In the genomic region with DNA sequence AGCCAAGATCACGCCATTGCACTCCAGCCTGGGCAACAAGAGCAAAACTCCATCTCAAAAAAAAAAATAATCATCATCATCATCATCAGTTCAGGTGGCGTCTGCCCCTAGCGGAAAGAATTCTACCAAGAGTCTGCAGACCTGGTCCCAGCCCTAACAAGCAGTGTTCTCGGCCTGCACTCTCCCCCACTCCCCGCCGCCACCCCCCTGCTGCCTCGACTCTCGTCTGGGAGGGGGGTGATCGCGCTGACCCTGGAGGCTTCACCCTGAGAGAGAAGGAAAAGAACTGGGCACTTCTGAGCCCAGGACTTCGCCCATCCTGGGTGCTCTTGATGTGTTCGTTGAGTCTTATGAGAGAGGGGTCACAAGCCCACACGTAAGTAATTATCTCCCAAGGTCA, we compare ENCODE assay signal across 22 cellular contexts.
DNase-seq lines count a peak whose midpoint lies in the region; ATAC-seq, FAIRE-seq and TF ChIP-seq lines count a peak whose summit lies in the region.
"Had no signal": no experiment of that assay in that cellular context is flagged by ENCODE, and none has a peak within 500 bp of the region (broad histone marks: within the 10 kb centered on the region; RNA-seq: fewer than 3 reads in every experiment).

No MANE protein-coding gene starts in this region.

- H2BK12ac ChIP-seq in H1 (ENCODE audit: low read depth, low read length) = no peak overlapping the region

- CTCF ChIA-PET in HepG2 (lab: Yijun Ruan, JAX; ENCODE audit: low intra/inter-chr PET ratio, low total read pairs) (no interaction called here), H1 (lab: Charles Lee; ENCODE audit: partially characterized antibody) (interaction anchor here (1.3 kb wide), 1 partner anchor 427 kb away, joined by 4 read pairs; no protein-coding TSS in a partner anchor)

- H3K9me3 ChIP-seq in HepG2 (ENCODE audit: low read length) = no peaks in the 10 kb centered on the region
- no peaks in the 10 kb centered on the region for H3K9me3 ChIP-seq in right lobe of liver
- H3K9me3 ChIP-seq in H1 (ENCODE audit: insufficient read depth in 2 of 2, low read depth in 1 of 2, low read length in 1 of 2) = no peaks in the 10 kb centered on the region
- no peaks in the 10 kb centered on the region for H3K9me3 ChIP-seq in spleen
- no peaks in the 10 kb centered on the region for H3K9me3 ChIP-seq in uterus
- H3K9me3 ChIP-seq: A549, BE2C, Caco-2 had no signal

- intact Hi-C loops in HepG2 (cut with micrococcal nuclease; ENCODE audit: unreplicated experiment) (no loop called here), right lobe of liver (cut with DNase I) (no loop called here), spleen (cut with DNase I; ENCODE audit: low total_unique reads) (no loop called here), uterus (cut with DNase I; ENCODE audit: low total_unique reads) (no loop called here)

- H3K4me3 ChIP-seq in HepG2 (replicated peaks in 1 of 3; ENCODE audit: insufficient read depth in 1 of 3, low read depth in 2 of 3, low read length in 3 of 3) (no peak overlapping the region), right lobe of liver (no peak overlapping the region), H7 (ENCODE audit: insufficient read depth, low read depth, low read length) (no peak overlapping the region), H1 (ENCODE audit: extremely low read depth in 1 of 4, insufficient read depth in 2 of 4, low read depth in 3 of 4, low read length in 4 of 4) (no peak overlapping the region), spleen (no peak overlapping the region), uterus (no peak overlapping the region)
- H3K4me3 ChIP-seq: A549 had no signal

- POLR2A ChIA-PET in HepG2 (lab: Yijun Ruan, JAX) (no interaction called here), H1 (lab: Charles Lee; ENCODE audit: partially characterized antibody) (no interaction called here)

- H3K4ac ChIP-seq in H1 (replicated peaks; ENCODE audit: insufficient read length, low read depth, low read length) = no peak overlapping the region

- no peak for DNase-seq in HepG2 (ENCODE audit: low spot score)
- no peak for DNase-seq in right lobe of liver
- peak; percentile 75 for DNase-seq in H7
- no peak for DNase-seq in H1 (ENCODE audit: low read depth in 1 of 2, low spot score in 2 of 2)
- no peak for DNase-seq in spleen
- no peak for DNase-seq in EL
- DNase-seq in nucleus accumbens (lab: John Stamatoyannopoulos, UW) = no peak
- DNase-seq in uterus = no peak
- DNase-seq: 8988T; ACHN; AML-193; BE2C; Caco-2; CD4-positive, CD25-positive, alpha-beta regulatory T cell; CD8-positive, alpha-beta T cell; DMS153; DND-41; GDM1; HCEC 1CT had no signal

- TF ChIP-seq CTCF in HepG2 (CRISPR knock-in tag; IDR thresholded peaks at IDR 0.05) (no peak), right lobe of liver (IDR thresholded peaks at IDR 0.05) (no peak), H1 (IDR thresholded peaks at IDR 0.05; ENCODE audit: control extremely low read depth in 1 of 3, insufficient read depth in 1 of 3, low read depth in 1 of 3, low read length in 3 of 3) (no peak), spleen (IDR thresholded peaks at IDR 0.05 in 8 of 11, conservative IDR thresholded peaks at IDR 0.05 in 3 of 11) (no peak), uterus (IDR thresholded peaks at IDR 0.05) (no peak)

- H4K91ac ChIP-seq in H1 (replicated peaks; ENCODE audit: insufficient read length, low read length) = no peak overlapping the region

- in situ Hi-C loops in HepG2 (cut with HindIII; ENCODE audit: extremely low pct_ligation_motif_present, low pct_unique_long_range_greater_than_20kb) = no loop called here

- no peaks in the 10 kb centered on the region for H3K79me1 ChIP-seq in H1 (ENCODE audit: low read depth, low read length)

- H3K27me3 ChIP-seq in HepG2 (ENCODE audit: control insufficient read depth in 1 of 2, insufficient read depth in 2 of 2, low read length in 2 of 2) = no peaks in the 10 kb centered on the region
- no peaks in the 10 kb centered on the region for H3K27me3 ChIP-seq in right lobe of liver
- no peaks in the 10 kb centered on the region for H3K27me3 ChIP-seq in H7 (ENCODE audit: control insufficient read depth, insufficient read depth, low read length)
- no peaks in the 10 kb centered on the region for H3K27me3 ChIP-seq in H1 (replicated peaks in 1 of 4; ENCODE audit: control insufficient read depth in 3 of 4, extremely low read depth in 1 of 4, insufficient read depth in 3 of 4, low read length in 3 of 4)
- H3K27me3 ChIP-seq in spleen (replicated peaks in 1 of 7) = no peaks in the 10 kb centered on the region
- no peaks in the 10 kb centered on the region for H3K27me3 ChIP-seq in uterus
- H3K27me3 ChIP-seq: BE2C had no signal

- no peak overlapping the region for H3K14ac ChIP-seq in H1 (ENCODE audit: insufficient read length)

- TF ChIP-seq POLR2A in HepG2 (IDR thresholded peaks at IDR 0.05; ENCODE audit: insufficient read depth in 1 of 2, low read depth in 2 of 2, low read length in 2 of 2) (no peak), right lobe of liver (IDR thresholded peaks at IDR 0.05) (no peak), H1 (IDR thresholded peaks at IDR 0.05; ENCODE audit: control extremely low read depth in 1 of 2, low read depth in 2 of 2, low read length in 2 of 2) (no peak), spleen (IDR thresholded peaks at IDR 0.05) (no peak), uterus (IDR thresholded peaks at IDR 0.05) (no peak)

- peaks cover 2 to 16% of the 10 kb centered on the region in 2 experiments; a peak in 3 of 5 replicates for H3K36me3 ChIP-seq in HepG2 (replicated peaks in 1 of 2; ENCODE audit: control insufficient read depth in 1 of 2, insufficient read depth in 2 of 2, low read length in 2 of 2)
- no peaks in the 10 kb centered on the region for H3K36me3 ChIP-seq in right lobe of liver
- H3K36me3 ChIP-seq in H7 (replicated peaks; ENCODE audit: control insufficient read depth, insufficient read depth, low read length) = no peaks in the 10 kb centered on the region
- H3K36me3 ChIP-seq in H1 (ENCODE audit: control insufficient read depth in 2 of 4, insufficient read depth in 4 of 4, low read length in 3 of 4) = no peaks in the 10 kb centered on the region
- H3K36me3 ChIP-seq in spleen = peaks cover 0 to 8% (median 0%) of the 10 kb centered on the region in 6 donors
- no peaks in the 10 kb centered on the region for H3K36me3 ChIP-seq in uterus
- H3K36me3 ChIP-seq: BE2C had no signal

- H2AFZ ChIP-seq in HepG2 (ENCODE audit: low read length) (no peak overlapping the region), H1 (ENCODE audit: low read length) (no peak overlapping the region)

- H3K79me2 ChIP-seq in HepG2 (ENCODE audit: insufficient read depth, low read length) = peaks cover 10% of the 10 kb centered on the region
- H3K79me2 ChIP-seq in H1 (ENCODE audit: control insufficient read depth in 1 of 2, insufficient read depth in 2 of 2, low read length in 2 of 2) = no peaks in the 10 kb centered on the region

- H4K20me1 ChIP-seq in HepG2 (ENCODE audit: insufficient read depth, low read length) = peaks cover 13% of the 10 kb centered on the region; the same call in 1 of the 2 replicates
- H4K20me1 ChIP-seq in H1 (replicated peaks in 1 of 2; ENCODE audit: control insufficient read depth in 1 of 2, insufficient read depth in 2 of 2, low read length in 2 of 2) = peaks cover 0 to 1% of the 10 kb centered on the region in 2 experiments

- H3K9ac ChIP-seq in HepG2 (ENCODE audit: insufficient read depth, low read depth, low read length) (no peak overlapping the region), H1 (replicated peaks in 1 of 4; ENCODE audit: extremely low read depth in 1 of 4, low read depth in 3 of 4, low read length in 3 of 4) (no peak overlapping the region)

- TF ChIP-seq RAD21 in HepG2 (CRISPR knock-in tag; IDR thresholded peaks at IDR 0.05) (no peak), H1 (IDR thresholded peaks at IDR 0.05 in 1 of 2, conservative IDR thresholded peaks at IDR 0.05 in 1 of 2; ENCODE audit: low read depth in 2 of 2, low read length in 2 of 2) (no peak)

- WGBS in HepG2 (ENCODE audit: low lambda C conversion rate) = 83% methylated on average over 13 of the region's 13 CpGs
- 69% methylated on average over 9 of the region's 13 CpGs for WGBS in right lobe of liver (ENCODE audit: insufficient coverage, low coverage, low lambda C conversion rate, missing lambda C conversion rate)
- 79% methylated on average over 10 of the region's 13 CpGs; no CpG with 5 or more reads in 1 of the 2 experiments for WGBS in H1 (ENCODE audit: extremely low coverage in 1 of 2, insufficient coverage in 1 of 2, insufficient read length in 1 of 2, insufficient replicate concordance in 2 of 2, low coverage in 1 of 2, low lambda C conversion rate in 2 of 2, missing lambda C conversion rate in 1 of 2), 2 experiments
- 74 to 91% (median 79%) methylated on average over 13 of the region's 13 CpGs for WGBS in spleen, 5 donors

- no peak overlapping the region for H2AK5ac ChIP-seq in H1 (ENCODE audit: low read depth, low read length)

- no peak overlapping the region for H2BK5ac ChIP-seq in H1 (ENCODE audit: low read depth, low read length)

- no peak overlapping the region for H3K23ac ChIP-seq in H1 (ENCODE audit: insufficient read length)

- no peak overlapping the region for H3K18ac ChIP-seq in H1 (ENCODE audit: extremely low read depth, low read length)

- no peak overlapping the region for H2BK20ac ChIP-seq in H1 (ENCODE audit: low read length)

- FAIRE-seq in HepG2 (lab: Jason Lieb, UNC) = no peak
- FAIRE-seq in H1 (lab: Jason Lieb, UNC) = no peak
- FAIRE-seq: A549, GM12892 had no signal

- H3K4me2 ChIP-seq in HepG2 (ENCODE audit: low read depth, low read length) (peak overlapping the region; percentile 5; the same call in 1 of the 2 replicates), H1 (ENCODE audit: insufficient read depth in 1 of 2, low read depth in 2 of 2, low read length in 2 of 2) (no peak overlapping the region)
- H3K4me2 ChIP-seq: A549 had no signal

- ATAC-seq in HepG2 (no peak), right lobe of liver (no peak)
- ATAC-seq: A549; CD8-positive, alpha-beta T cell had no signal

- H3K4me1 ChIP-seq in HepG2 (ENCODE audit: insufficient read depth, low read length) (peaks cover 75% of the 10 kb centered on the region), right lobe of liver (no peaks in the 10 kb centered on the region), H1 (replicated peaks in 1 of 4; ENCODE audit: control insufficient read depth in 3 of 4, insufficient read depth in 4 of 4, low read length in 3 of 4) (peaks cover 0 to 6% (median 2%) of the 10 kb centered on the region in 4 experiments; a peak in 5 of 7 replicates), spleen (peaks cover 13 to 80% (median 50%) of the 10 kb centered on the region in 6 donors), uterus (no peaks in the 10 kb centered on the region)
- H3K4me1 ChIP-seq: A549, BE2C, Caco-2 had no signal

- no peak overlapping the region for H3K56ac ChIP-seq in H1 (replicated peaks; ENCODE audit: insufficient read length, low read depth, low read length)

- no TSS peak for BruUV-seq in HepG2 (replicated peaks; lab: Mats Ljungman, UMichigan)

- H2BK15ac ChIP-seq in H1 (ENCODE audit: low read length) = no peak overlapping the region

- H4K8ac ChIP-seq in H1 (ENCODE audit: extremely low read depth, insufficient read depth, low read length) = no peak overlapping the region

- no peak overlapping the region for H2BK120ac ChIP-seq in H1 (replicated peaks; ENCODE audit: low read depth, low read length)

- no peak for TF ChIP-seq EP300 in HepG2 (IDR thresholded peaks at IDR 0.05; ENCODE audit: low read depth in 2 of 2, low read length in 2 of 2)
- TF ChIP-seq EP300 in HepG2 (CRISPR knock-in tag; IDR thresholded peaks at IDR 0.05; ENCODE audit: borderline replicate concordance) = no peak
- no peak for TF ChIP-seq EP300 in H1 (IDR thresholded peaks at IDR 0.05; ENCODE audit: borderline replicate concordance in 1 of 2, low read depth in 2 of 2, low read length in 2 of 2)

- no peaks in the 10 kb centered on the region for H3K23me2 ChIP-seq in H1 (ENCODE audit: low read depth, low read length)

- H4K5ac ChIP-seq in H1 (ENCODE audit: insufficient read length, low read depth, low read length) = no peak overlapping the region

- H3K27ac ChIP-seq in HepG2 (ENCODE audit: extremely low read length, insufficient read depth, low read length) = no peak overlapping the region
- no peak overlapping the region for H3K27ac ChIP-seq in right lobe of liver
- H3K27ac ChIP-seq in H1 (ENCODE audit: low read depth, low read length) = no peak overlapping the region
- H3K27ac ChIP-seq in spleen = peak overlapping the region in 5 of 8 donors; percentile 40 to 85 (median 77)
- no peak overlapping the region for H3K27ac ChIP-seq in uterus
- H3K27ac ChIP-seq: A549, C4-2B had no signal

Comparison
In these comparisons a context has a peak if more than half of its experiments do, and no peak if none do; other contexts are left out.
1. H3K27ac ChIP-seq: peak in spleen (5 of 8); none in HepG2 (single experiment), right lobe of liver (0 of 3), H1 (single experiment) and uterus (0 of 2).